36 cellular contexts compared by ENCODE assay signal in genomic region chr19:2743099-2743498, GRCh38. TPM values are rescaled to one million over a fixed set of nuclear protein-coding genes. Genes with fewer than 3 reads are reported as not detected.
"Had no signal": no experiment of that assay in that cellular context is flagged by ENCODE, and none has a peak within 500 bp of the region (broad histone marks: within the 10 kb centered on the region; RNA-seq: fewer than 3 reads in every experiment).

No MANE protein-coding gene starts in this region.

- H3K4me2 ChIP-seq: PC-9 had no signal

- H3K9me3 ChIP-seq: ascending aorta, body of pancreas, breast epithelium had no signal

- H2AFZ ChIP-seq: PC-9 had no signal

- H3K27ac ChIP-seq: ascending aorta, body of pancreas, breast epithelium, PC-9, RWPE1, WERI-Rb-1 had no signal

- H3K4me3 ChIP-seq: ascending aorta, body of pancreas, breast epithelium, PC-9 had no signal

- DNase-seq: activated CD4-positive, alpha-beta T cell treated with anti-CD3 and anti-CD28 coated beads for 1 hour; activated CD4-positive, alpha-beta T cell treated with anti-CD3 and anti-CD28 coated beads for 48 hours; activated CD4-positive, CD25-positive, alpha-beta regulatory T cell; activated CD8-positive, alpha-beta T cell treated with anti-CD3 and anti-CD28 coated beads for 36 hours; activated effector memory CD4-positive, alpha-beta T cell treated with anti-CD3 and anti-CD28 coated beads, Interleukin-2, amount 50 U/mL, for 16 hours; activated naive CD4-positive, alpha-beta T cell; activated naive CD4-positive, alpha-beta T cell treated with anti-CD3 and anti-CD28 coated beads, Interleukin-2, amount 50 U/mL, for 16 hours; activated naive CD8-positive, alpha-beta T cell treated with anti-CD3 and anti-CD28 coated beads for 36 hours; activated T-cell treated with anti-CD3 and anti-CD28 coated beads, Interleukin-2, amount 50 U/mL, for 1 hour; activated T-cell treated with anti-CD3 and anti-CD28 coated beads, Interleukin-2, amount 50 U/mL, for 72 hours; amniotic stem cell; body of pancreas; NCI-H1092 treated with DMSO at 0.1 percent for 48 hours; NCI-H1417 treated with DMSO at 0.1 percent for 48 hours; NCI-H187 treated with DMSO at 0.1 percent for 48 hours; NCI-H2081; NCI-H2171 treated with DMSO at 0.1 percent for 48 hours; NCI-H2227 treated with DMSO at 0.1 percent for 48 hours; NCI-H446; NCI-H524; NK-92 treated with Interleukin-12 subunit alpha and Interleukin-12 subunit beta, amount 100 ng/mL, for 24 hours; PC-9; SIG-M5; T-helper 1 cell; T-helper 2 cell; T-helper 9 cell; WERI-Rb-1 had no signal

- H3K27me3 ChIP-seq: ascending aorta, body of pancreas, breast epithelium had no signal

- FAIRE-seq: RCC 7860 had no signal

- ATAC-seq: activated CD8-positive, alpha-beta T cell treated with anti-CD3 and anti-CD28 coated beads for 36 hours; activated T-cell treated with anti-CD3 and anti-CD28 coated beads, Interleukin-2, amount 50 U/mL, for 72 hours; activated T-helper 17 cell treated with anti-CD3 and anti-CD28 coated beads, Interleukin-2, amount 50 U/mL, for 72 hours; body of pancreas; Right ventricle myocardium inferior; SK-N-SH treated with all-trans-retinoic acid at 6 μM for 48 hours had no signal

- H3K36me3 ChIP-seq: ascending aorta, breast epithelium had no signal

RNA-seq across cellular contexts. Expression of gene DIRAS1, which starts 21.9 kb away (rescaled TPM):
- total RNA-seq: ascending aorta, OCI-LY7 had no signal

RNA-seq across cellular contexts. Expression of gene GNG7, which starts 40.6 kb away (rescaled TPM):
- total RNA-seq: M059J had no signal
